8 cellular contexts compared by ENCODE assay signal in the genomic region with DNA sequence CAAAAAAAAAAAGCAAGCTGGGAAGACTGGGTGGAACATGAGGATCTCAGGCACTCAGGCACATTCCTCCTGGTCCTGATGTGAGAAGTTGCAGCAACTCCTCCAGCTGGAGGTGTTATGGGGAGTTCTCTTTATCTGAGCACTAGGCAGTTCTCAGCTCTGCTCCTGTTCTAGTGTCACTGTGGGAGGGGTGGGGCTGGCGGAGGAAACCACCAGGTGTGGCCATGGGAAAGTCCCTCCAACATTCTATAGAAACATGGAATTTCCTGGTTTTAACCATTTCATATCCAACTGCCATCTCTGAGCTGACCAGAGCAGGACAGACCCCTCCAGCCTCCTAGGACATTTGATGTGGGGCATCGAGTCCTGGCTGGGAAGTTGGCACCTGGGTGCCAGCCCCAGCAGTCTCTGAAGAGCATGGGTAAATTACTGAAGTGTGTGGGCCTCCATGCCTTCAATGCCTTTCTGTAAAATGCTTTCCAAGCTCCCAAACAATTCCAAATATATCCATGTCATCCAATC. TPM values are rescaled to one million over a fixed set of nuclear protein-coding genes. Genes with fewer than 3 reads are reported as not detected.
DNase-seq lines count a peak whose midpoint lies in the region; ATAC-seq and TF ChIP-seq lines count a peak whose summit lies in the region.

No MANE protein-coding gene starts in this region.

- H3K4me1 Mint-ChIP-seq in activated CD8-positive, alpha-beta T cell treated with anti-CD3 and anti-CD28 coated beads, Interleukin-2, amount 10 ng/mL, durations not matched to agents 7 days and 5 days (ENCODE audit: low read depth) = peaks cover 87% of the 10 kb centered on the region

- H3K27ac ChIP-seq in ovary = no peak overlapping the region

- H3K36me3 ChIP-seq in ovary = no peaks in the 10 kb centered on the region

- TF ChIP-seq CTCF in ovary (IDR thresholded peaks at IDR 0.05) = no peak

- no peak for TF ChIP-seq POLR2A in ovary (IDR thresholded peaks at IDR 0.05)

- H3K9me3 ChIP-seq in ovary = no peaks in the 10 kb centered on the region

- peak overlapping the region; percentile 94 for H3K27ac Mint-ChIP-seq in activated CD8-positive, alpha-beta T cell treated with anti-CD3 and anti-CD28 coated beads, Interleukin-2, amount 10 ng/mL, durations not matched to agents 7 days and 5 days

- peaks cover 34% of the 10 kb centered on the region for H3K36me3 Mint-ChIP-seq in activated CD8-positive, alpha-beta T cell treated with anti-CD3 and anti-CD28 coated beads, Interleukin-2, amount 10 ng/mL, durations not matched to agents 7 days and 5 days (ENCODE audit: low read depth)

- peak overlapping the region; percentile 89 for H3K4me3 Mint-ChIP-seq in activated CD8-positive, alpha-beta T cell treated with anti-CD3 and anti-CD28 coated beads, Interleukin-2, amount 10 ng/mL, durations not matched to agents 7 days and 5 days

- H3K4me1 ChIP-seq in ovary (ENCODE audit: insufficient read depth) = peaks cover 9% of the 10 kb centered on the region

- no peak overlapping the region for H3K4me3 ChIP-seq in ovary

- H3K9me3 Mint-ChIP-seq in activated CD8-positive, alpha-beta T cell treated with anti-CD3 and anti-CD28 coated beads, Interleukin-2, amount 10 ng/mL, durations not matched to agents 7 days and 5 days (ENCODE audit: insufficient read depth) = no peaks in the 10 kb centered on the region

- no peaks in the 10 kb centered on the region for H3K27me3 ChIP-seq in ovary

- WGBS in ovary, 3 donors = 51 to 63% (median 54%) methylated on average over 2 of the region's 2 CpGs

- no peak for TF ChIP-seq EP300 in ovary (IDR thresholded peaks at IDR 0.05)

- intact Hi-C loops in ovary (cut with DNase I) = no loop called here

- peak; percentile 44 for DNase-seq in stimulated activated CD4-positive, alpha-beta T cell treated with anti-CD3 and anti-CD28 coated beads, Interleukin-12 subunit alpha, Interleukin-12 subunit beta, amount 100 ng/mL, for 4 hours
- no peak for DNase-seq in stimulated activated CD4-positive, alpha-beta T cell treated with anti-CD3 and anti-CD28 coated beads, Interleukin-1b, Interleukin-23, amount 100 ng/mL, for 48 hours
- peak; percentile 59 for DNase-seq in activated CD8-positive, alpha-beta T cell treated with anti-CD3 and anti-CD28 coated beads, Interleukin-2, amount 10 ng/mL, durations not matched to agents 7 days and 5 days
- peak; percentile 29 for DNase-seq in iPS-NIHi11 (ENCODE audit: low spot score)
- DNase-seq in activated gamma-delta T cell treated with Interleukin-2 at 50 U/mL for 16 hours = no peak
- no peak for DNase-seq in NCI-H2029 (lab: John Stamatoyannopoulos, UW)
- DNase-seq in ovary = no peak

- no peaks in the 10 kb centered on the region for H3K27me3 Mint-ChIP-seq in activated CD8-positive, alpha-beta T cell treated with anti-CD3 and anti-CD28 coated beads, Interleukin-2, amount 10 ng/mL, durations not matched to agents 7 days and 5 days (ENCODE audit: low read depth)

- CTCF ChIA-PET in activated CD8-positive, alpha-beta T cell treated with anti-CD3 and anti-CD28 coated beads, Interleukin-2, amount 10 ng/mL, durations not matched to agents 7 days and 5 days (lab: Charles Lee) = interaction anchor here (0.9 to 7.3 kb wide), 14 partner anchors 8 to 195 kb away, joined by 3 to 77 read pairs (median 8); a partner anchor contains a TSS

- ATAC-seq in activated CD8-positive, alpha-beta T cell treated with anti-CD3 and anti-CD28 coated beads, Interleukin-2, amount 10 ng/mL, durations not matched to agents 7 days and 5 days = no peak
- ATAC-seq in GM21381 (IDR thresholded peaks at IDR 0.05; ENCODE audit: unreplicated experiment) = no peak

- POLR2A ChIA-PET in activated CD8-positive, alpha-beta T cell treated with anti-CD3 and anti-CD28 coated beads, Interleukin-2, amount 10 ng/mL, durations not matched to agents 7 days and 5 days (lab: Charles Lee) = interaction anchor here (0.5 to 2.1 kb wide), 8 partner anchors 12 to 91 kb away, joined by 3 to 10 read pairs (median 4); no protein-coding TSS in a partner anchor

RNA-seq across cellular contexts. Expression of a gene that starts 0.8 kb away (rescaled TPM):
- 10 to 100 TPM; 68.3 to 70.1 TPM for total RNA-seq in activated CD8-positive, alpha-beta T cell treated with anti-CD3 and anti-CD28 coated beads, Interleukin-2, amount 10 ng/mL, durations not matched to agents 7 days and 5 days
- 1 to 10 TPM in 6 of 7 donors, under 1 TPM in 1; 0.86 to 3.9 (median 2.6) TPM for total RNA-seq in ovary
- polyA plus RNA-seq in ovary = 1 to 10 TPM; 1.2 to 1.3 TPM

RNA-seq across cellular contexts. Expression of a gene that starts 37.9 kb away (rescaled TPM):
- total RNA-seq in activated CD8-positive, alpha-beta T cell treated with anti-CD3 and anti-CD28 coated beads, Interleukin-2, amount 10 ng/mL, durations not matched to agents 7 days and 5 days = 100 to 1,000 TPM; 192 to 195 TPM
- total RNA-seq in ovary = 10 to 100 TPM in 1 of 7 donors, 1 to 10 TPM in 6; 1.9 to 11.8 (median 5.3) TPM
- 1 to 10 TPM; 1.8 to 9.0 TPM for polyA plus RNA-seq in ovary

Comparison
In these comparisons a context has a peak if more than half of its experiments do, and no peak if none do; other contexts are left out.
1. DNase-seq: peak in stimulated activated CD4-positive, alpha-beta T cell treated with anti-CD3 and anti-CD28 coated beads, Interleukin-12 subunit alpha, Interleukin-12 subunit beta, amount 100 ng/mL, for 4 hours (single experiment), activated CD8-positive, alpha-beta T cell treated with anti-CD3 and anti-CD28 coated beads, Interleukin-2, amount 10 ng/mL, durations not matched to agents 7 days and 5 days (single experiment) and iPS-NIHi11 (single experiment); none in stimulated activated CD4-positive, alpha-beta T cell treated with anti-CD3 and anti-CD28 coated beads, Interleukin-1b, Interleukin-23, amount 100 ng/mL, for 48 hours (single experiment), activated gamma-delta T cell treated with Interleukin-2 at 50 U/mL for 16 hours (single experiment), NCI-H2029 (single experiment) and ovary (0 of 5).
2. RNA of a gene that starts 0.8 kb away (total RNA-seq): 68.3 to 70.1 TPM in activated CD8-positive, alpha-beta T cell treated with anti-CD3 and anti-CD28 coated beads, Interleukin-2, amount 10 ng/mL, durations not matched to agents 7 days and 5 days; 0.86 to 3.9 TPM in ovary; every median in the first group is over 10 times any median in the second.
3. RNA of a gene that starts 37.9 kb away (total RNA-seq): 192 to 195 TPM in activated CD8-positive, alpha-beta T cell treated with anti-CD3 and anti-CD28 coated beads, Interleukin-2, amount 10 ng/mL, durations not matched to agents 7 days and 5 days; 1.9 to 11.8 TPM in ovary; every median in the first group is over 10 times any median in the second.